In genomic region chr16:58198022-58198683, GRCh38 we compare ENCODE assay signal across 8 cellular contexts. TPM values are rescaled to one million over a fixed set of nuclear protein-coding genes. Genes with fewer than 3 reads are reported as not detected.
DNase-seq lines count a peak whose midpoint lies in the region; ATAC-seq and TF ChIP-seq lines count a peak whose summit lies in the region.

TSS of gene CSNK2A2 (minus strand) at chr16:58198106. CDS start at chr16:58197736, 370 bp downstream.

- H3K9me3 ChIP-seq in adrenal gland (replicated peaks in 1 of 3) (no peaks in the 10 kb centered on the region), heart right ventricle (no peaks in the 10 kb centered on the region), prostate gland (no peaks in the 10 kb centered on the region), upper lobe of right lung (no peaks in the 10 kb centered on the region)

- H3K27me3 ChIP-seq in H7 (ENCODE audit: control insufficient read depth, insufficient read depth, low read length) (peaks cover 2% of the 10 kb centered on the region; the same call in 1 of the 2 replicates), adrenal gland (no peaks in the 10 kb centered on the region), heart right ventricle (peaks cover 0 to 14% (median 0%) of the 10 kb centered on the region in 7 donors), prostate gland (replicated peaks; ENCODE audit: insufficient read depth) (no peaks in the 10 kb centered on the region), upper lobe of right lung (no peaks in the 10 kb centered on the region)

- TF ChIP-seq CTCF in adrenal gland (IDR thresholded peaks at IDR 0.05), result peak in 3 of 6 experiments; percentile 15 to 50 (median 27)
- peak; percentile 14 to 67 (median 39) for TF ChIP-seq CTCF in heart right ventricle (IDR thresholded peaks at IDR 0.05)
- TF ChIP-seq CTCF in prostate gland (IDR thresholded peaks at IDR 0.05), result peak in 3 of 4 experiments; percentile 30 to 47 (median 36)
- no peak for TF ChIP-seq CTCF in upper lobe of right lung (IDR thresholded peaks at IDR 0.05)

- 3 to 16% (median 8%) methylated on average over 6 to 49 of the region's 52 CpGs for WGBS in adrenal gland, 4 donors
- WGBS in heart right ventricle, 2 donors, result 3 to 13% methylated on average over 11 to 52 of the region's 52 CpGs
- WGBS in prostate gland, result 3% methylated on average over 51 of the region's 52 CpGs

- DNase-seq in GM03348 (ENCODE audit: low spot score), result peak; percentile 99
- DNase-seq in H7, result peak; percentile 94
- DNase-seq in M059J (ENCODE audit: low read depth), result peak; percentile 66
- DNase-seq in T-helper 1 cell, result peak; percentile 57 to 76 (median 64)
- peak; percentile 60 to 74 (median 69) for DNase-seq in adrenal gland
- peak; percentile 70 to 77 for DNase-seq in heart right ventricle
- DNase-seq in prostate gland (ENCODE audit: low spot score), result peak; percentile 51
- DNase-seq in upper lobe of right lung, result peak; percentile 88

- H3K4me3 ChIP-seq in H7 (ENCODE audit: insufficient read depth, low read depth, low read length) (peak within 1 kb of the TSS; percentile 67), adrenal gland (peak within 1 kb of the TSS in 3 of 4 donors; percentile 1 to 86 (median 72)), heart right ventricle (peak within 1 kb of the TSS; percentile 75 to 92 (median 86)), prostate gland (peak within 1 kb of the TSS; percentile 55 to 63), upper lobe of right lung (peak within 1 kb of the TSS; percentile 79)

- TF ChIP-seq POLR2A in adrenal gland (IDR thresholded peaks at IDR 0.05), result peak; percentile 20 to 35
- TF ChIP-seq POLR2A in prostate gland (IDR thresholded peaks at IDR 0.05), result no peak

- H3K27ac ChIP-seq in adrenal gland, result peak within 1 kb of the TSS in 1 of 5 donors; percentile 60
- H3K27ac ChIP-seq in heart right ventricle, result peak within 1 kb of the TSS in 9 of 10 donors; percentile 21 to 78 (median 66)
- peak within 1 kb of the TSS in 1 of 2 donors; percentile 32 for H3K27ac ChIP-seq in prostate gland
- peak within 1 kb of the TSS; percentile 18 for H3K27ac ChIP-seq in upper lobe of right lung

- H3K4me1 ChIP-seq in adrenal gland (replicated peaks in 1 of 2) (peaks cover 0 to 18% of the 10 kb centered on the region in 2 donors), heart right ventricle (peaks cover 0 to 29% (median 21%) of the 10 kb centered on the region in 9 donors), prostate gland (replicated peaks) (peaks cover 8% of the 10 kb centered on the region), upper lobe of right lung (peaks cover 6% of the 10 kb centered on the region)

- ATAC-seq in heart right ventricle (peak; percentile 89 to 97 (median 91)), upper lobe of right lung (peak; percentile 98)

- intact Hi-C loops in adrenal gland (cut with DNase I), result loop anchor here in 1 of 2 donors (5.0 kb wide), 1 partner anchor 171 kb away; the partner anchor contains the start of gene MMP15
- intact Hi-C loops in heart right ventricle (cut with DNase I), result loop anchor here in 5 of 10 donors (5.0 to 10.0 kb wide), 4 partner anchors 71 to 176 kb away; partner anchors contain the start of genes MMP15 (in 4 of the 5) and CFAP20 (in 1 of the 5)
- intact Hi-C loops in prostate gland (cut with DNase I), result loop anchor here (5.0 kb wide), 1 partner anchor 176 kb away; no protein-coding TSS in a partner anchor
- intact Hi-C loops in upper lobe of right lung (cut with DNase I), result no loop called here

- peaks cover 2% of the 10 kb centered on the region for H3K36me3 ChIP-seq in H7 (replicated peaks; ENCODE audit: control insufficient read depth, insufficient read depth, low read length)
- H3K36me3 ChIP-seq in adrenal gland (replicated peaks in 1 of 2), result peaks cover 0 to 21% of the 10 kb centered on the region in 2 donors
- peaks cover 0 to 34% (median 14%) of the 10 kb centered on the region in 9 donors for H3K36me3 ChIP-seq in heart right ventricle
- H3K36me3 ChIP-seq in prostate gland, result no peaks in the 10 kb centered on the region
- H3K36me3 ChIP-seq in upper lobe of right lung, result peaks cover 24% of the 10 kb centered on the region

RNA-seq across cellular contexts. Expression of gene CSNK2A2, which starts in this region (rescaled TPM):
- 25.7 and 37.2 TPM in 2 replicates for total RNA-seq in H7 (2014; rRNA removed; shearing (Covaris generic))
- total RNA-seq in M059J (2014; rRNA removed; shearing (Covaris generic)), result 14.8 and 36.1 TPM in 2 replicates
- total RNA-seq in adrenal gland (10 to 100 TPM; 20.9 to 76.3 (median 45.4) TPM), heart right ventricle (10 to 100 TPM; 27.0 to 48.3 (median 37.8) TPM), prostate gland (10 to 100 TPM; 27.8 to 65.0 TPM), upper lobe of right lung (69.0 TPM)
- polyA plus RNA-seq in adrenal gland (10 to 100 TPM; 29.3 to 44.1 (median 34.3) TPM), heart right ventricle (10 to 100 TPM; 20.9 to 26.0 TPM)
